ENCODE assay signal across 8 cellular contexts in the genomic region with DNA sequence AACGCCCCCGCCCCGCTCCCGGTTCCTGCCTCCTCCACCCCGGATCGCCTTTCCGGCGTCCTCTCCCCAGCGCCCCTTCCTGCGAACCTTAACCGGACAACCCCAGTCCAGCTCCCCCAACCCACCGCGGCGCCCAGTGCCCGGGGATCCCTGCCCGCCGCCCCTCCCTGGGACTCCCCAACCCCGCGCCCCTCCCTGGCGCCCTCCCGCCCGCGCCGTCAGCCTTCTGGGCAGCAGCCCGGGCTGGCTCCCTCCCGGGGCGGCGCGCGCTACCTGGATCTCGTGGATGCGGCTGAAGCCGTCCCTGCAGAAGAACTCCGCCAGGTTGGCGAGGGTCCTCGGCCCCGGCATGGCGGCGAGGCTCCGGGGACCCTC. TPM values are rescaled to one million over a fixed set of nuclear protein-coding genes. Genes with fewer than 3 reads are reported as not detected.
DNase-seq lines count a peak whose midpoint lies in the region; ATAC-seq and TF ChIP-seq lines count a peak whose summit lies in the region.

No MANE protein-coding gene starts in this region.

- no peak for TF ChIP-seq CTCF in chondrocyte (IDR thresholded peaks at IDR 0.05)
- TF ChIP-seq CTCF in vagina (IDR thresholded peaks at IDR 0.05) = no peak

- TF ChIP-seq POLR2A in vagina (IDR thresholded peaks at IDR 0.05) = no peak

- H3K36me3 Mint-ChIP-seq in chondrocyte (ENCODE audit: low read depth) = no peaks in the 10 kb centered on the region

- H3K36me3 ChIP-seq in mesodermal cell (ENCODE audit: control insufficient read depth, insufficient read depth, low read length) (no peaks in the 10 kb centered on the region), vagina (no peaks in the 10 kb centered on the region)

- H3K9me3 Mint-ChIP-seq in chondrocyte (ENCODE audit: low read depth) = peaks cover 2% of the 10 kb centered on the region

- H3K27ac Mint-ChIP-seq in chondrocyte (ENCODE audit: unreplicated experiment) = peak overlapping the region; percentile 98

- peaks cover 10% of the 10 kb centered on the region for H3K4me1 ChIP-seq in mesodermal cell (ENCODE audit: control insufficient read depth, insufficient read depth, low read length, poor library complexity, severe bottlenecking)
- H3K4me1 ChIP-seq in vagina = peaks cover 36% of the 10 kb centered on the region

- peak overlapping the region; percentile 84 for H3K4me3 ChIP-seq in mesodermal cell (ENCODE audit: extremely low read depth, insufficient read depth, low read length, poor library complexity, severe bottlenecking)
- peak overlapping the region; percentile 60 to 67 for H3K4me3 ChIP-seq in vagina

- H3K27me3 ChIP-seq in vagina = no peaks in the 10 kb centered on the region

- DNase-seq in stimulated activated CD4-positive, alpha-beta T cell treated with anti-CD3 and anti-CD28 coated beads, Interleukin-12 subunit alpha, Interleukin-12 subunit beta, amount 100 ng/mL, for 4 hours = peak; percentile 15
- no peak for DNase-seq in stimulated activated CD4-positive, alpha-beta T cell treated with anti-CD3 and anti-CD28 coated beads, Interleukin-4, amount 100 ng/mL, for 24 hours
- DNase-seq in chondrocyte (ENCODE audit: low spot score) (no peak), vagina (ENCODE audit: extremely low spot score in 2 of 2) (no peak), Ammon's horn (ENCODE audit: low spot score) (no peak), kidney tubule cell (ENCODE audit: low spot score) (no peak)

- ATAC-seq in HG03432 (IDR thresholded peaks at IDR 0.05; ENCODE audit: unreplicated experiment) = no peak

- H3K9me3 ChIP-seq in mesodermal cell (ENCODE audit: control insufficient read depth, low read length) = no peaks in the 10 kb centered on the region
- H3K9me3 ChIP-seq in vagina = no peaks in the 10 kb centered on the region

- intact Hi-C loops in vagina (cut with DNase I) = no loop called here

- H3K4me1 Mint-ChIP-seq in chondrocyte (ENCODE audit: low read depth) = peaks cover 48% of the 10 kb centered on the region

- no peaks in the 10 kb centered on the region for H3K27me3 Mint-ChIP-seq in chondrocyte (ENCODE audit: low read depth)

- H3K4me3 Mint-ChIP-seq in chondrocyte (ENCODE audit: unreplicated experiment) = peak overlapping the region; percentile 91

- 0% methylated on average over 15 of the region's 40 CpGs for WGBS in mesodermal cell (ENCODE audit: insufficient coverage in 2 of 2), 2 experiments

- H3K27ac ChIP-seq in mesodermal cell (ENCODE audit: low read depth, low read length, severe bottlenecking) (peak overlapping the region; percentile 51), vagina (peak overlapping the region; percentile 79)

RNA-seq across cellular contexts. Expression of gene CYP27C1, which starts 0.4 kb away (rescaled TPM):
- total RNA-seq in chondrocyte (11.7 to 17.2 TPM (median 13.4 TPM) in 3 replicates), vagina (3.2 TPM)
- 4.6 TPM for polyA plus RNA-seq in mesodermal cell (2013, experiment 1 of 2)
- 4.6 TPM for polyA plus RNA-seq in mesodermal cell (2013, experiment 2 of 2)
